In the genomic region with DNA sequence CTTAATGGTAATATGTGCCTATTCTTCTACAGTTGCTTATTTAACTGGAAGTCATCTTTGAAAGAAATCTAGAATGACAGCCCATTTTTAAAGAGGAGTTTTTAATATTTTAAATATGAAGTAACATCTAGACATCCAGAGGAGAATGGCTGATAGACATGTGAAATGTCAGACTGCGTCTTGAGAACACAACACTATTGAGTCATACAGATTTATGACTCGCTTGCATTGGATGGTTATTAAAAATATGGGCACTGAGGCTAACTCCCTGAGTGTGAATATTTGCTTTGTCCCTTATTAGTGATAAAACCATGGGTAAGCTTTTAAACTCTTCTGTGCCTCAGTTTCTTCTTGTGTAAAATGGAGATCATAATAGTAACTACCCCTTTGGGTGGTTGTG, we compare ENCODE assay signal across 9 cellular contexts. TPM values are rescaled to one million over a fixed set of nuclear protein-coding genes. Genes with fewer than 3 reads are reported as not detected.
"Had no signal": no experiment of that assay in that cellular context is flagged by ENCODE, and none has a peak within 500 bp of the region (broad histone marks: within the 10 kb centered on the region; RNA-seq: fewer than 3 reads in every experiment).

No MANE protein-coding gene starts in this region.

- H3K4me3 Mint-ChIP-seq: HFFc6 had no signal

- H3K9me3 ChIP-seq: HAP-1 had no signal

- H3K27ac Mint-ChIP-seq: HFFc6 had no signal

- ATAC-seq: HCT116, K562 had no signal

- H3K36me3 ChIP-seq: HAP-1 had no signal

- H3K4me1 ChIP-seq: HAP-1 had no signal

- H3K4me3 ChIP-seq: GM23248, HAP-1, K562 had no signal

- DNase-seq: GM23248, GOT3, H7, HFFc6, IMR-90 had no signal

- H3K27ac ChIP-seq: GM23248 had no signal

RNA-seq across cellular contexts. Expression of gene TDRD15, which starts 22.9 kb away (rescaled TPM):
- total RNA-seq: GM23248, H7, HFFc6, HT-29, IMR-90 had no signal
- polyA plus RNA-seq: GM23248, IMR-90 had no signal
